ENCODE assay signal across 16 cellular contexts in genomic region chr6:130466052-130466743, GRCh38.
"Had no signal": no experiment of that assay in that cellular context is flagged by ENCODE, and none has a peak within 500 bp of the region (broad histone marks: within the 10 kb centered on the region; RNA-seq: fewer than 3 reads in every experiment).

No MANE protein-coding gene starts in this region.

- H3K4me3 ChIP-seq: esophagus muscularis mucosa, neural progenitor cell, ovary, psoas muscle, spleen, tibial artery had no signal

- H3K36me3 ChIP-seq: esophagus muscularis mucosa, neural progenitor cell, ovary, spleen, tibial artery had no signal

- H3K27ac ChIP-seq: esophagus muscularis mucosa, neural progenitor cell, ovary, psoas muscle, spleen, tibial artery had no signal

- H3K27me3 ChIP-seq: esophagus muscularis mucosa, neural progenitor cell, ovary, spleen, tibial artery had no signal

- H3K4me2 ChIP-seq: neural progenitor cell had no signal

- H3K9me3 Mint-ChIP-seq: dendritic cell treated with granulocyte-macrophage colony-stimulating factor and Interleukin-4, amounts not matched to agents 40 ng/mL and 50 ng/mL, for 4 days; neural progenitor cell had no signal

- H3K4me3 Mint-ChIP-seq: activated naive CD8-positive, alpha-beta T cell; dendritic cell treated with granulocyte-macrophage colony-stimulating factor and Interleukin-4, amounts not matched to agents 40 ng/mL and 50 ng/mL, for 4 days; naive thymus-derived CD4-positive, alpha-beta T cell; neural progenitor cell; T-helper 17 cell had no signal

- H3K9ac ChIP-seq: neural progenitor cell had no signal

- H3K36me3 Mint-ChIP-seq: activated naive CD8-positive, alpha-beta T cell; neural progenitor cell had no signal

- H3K27me3 Mint-ChIP-seq: activated naive CD8-positive, alpha-beta T cell; dendritic cell treated with granulocyte-macrophage colony-stimulating factor and Interleukin-4, amounts not matched to agents 40 ng/mL and 50 ng/mL, for 4 days had no signal

- H3K9me3 ChIP-seq: esophagus muscularis mucosa, ovary, psoas muscle, spleen, tibial artery had no signal

- H2AFZ ChIP-seq: neural progenitor cell had no signal

- ATAC-seq: left cardiac atrium; naive thymus-derived CD4-positive, alpha-beta T cell; psoas muscle; sciatic nerve; T-helper 17 cell had no signal

- H3K27ac Mint-ChIP-seq: activated naive CD8-positive, alpha-beta T cell; dendritic cell treated with granulocyte-macrophage colony-stimulating factor and Interleukin-4, amounts not matched to agents 40 ng/mL and 50 ng/mL, for 4 days; neural progenitor cell; T-helper 17 cell had no signal

- H3K4me1 ChIP-seq: esophagus muscularis mucosa, neural progenitor cell, psoas muscle, spleen, tibial artery had no signal

- DNase-seq: activated CD4-positive, alpha-beta T cell treated with anti-CD3 and anti-CD28 coated beads, Interleukin-2, amount 50 U/mL, for 4 hours; cerebellar nuclear complex; effector CD8-positive, alpha-beta T cell; left cardiac atrium; naive thymus-derived CD4-positive, alpha-beta T cell; ovary; psoas muscle; spleen; stimulated activated naive CD4-positive, alpha-beta T cell treated with Interleukin-2 at 50 U/mL for 16 hours; T-helper 17 cell; tibial artery had no signal
